ENCODE assay signal across 9 cellular contexts in genomic region chr10:80154978-80155695, GRCh38. TPM values are rescaled to one million over a fixed set of nuclear protein-coding genes. Genes with fewer than 3 reads are reported as not detected.
A peak's percentile ranks its signal among the peaks of the same experiment; 100 is the strongest.
DNase-seq lines count a peak whose midpoint lies in the region; ATAC-seq and TF ChIP-seq lines count a peak whose summit lies in the region.
"Had no signal": no experiment of that assay in that cellular context is flagged by ENCODE, and none has a peak within 500 bp of the region (broad histone marks: within the 10 kb centered on the region; RNA-seq: fewer than 3 reads in every experiment).

No MANE protein-coding gene starts in this region.

- no peak overlapping the region for H2AFZ ChIP-seq in OCI-LY7 (ENCODE audit: low read length)
- H2AFZ ChIP-seq: GM23338 had no signal

- ATAC-seq in body of pancreas (no peak), GM21360 (IDR thresholded peaks at IDR 0.05; ENCODE audit: unreplicated experiment) (no peak)
- ATAC-seq: GM23338 had no signal

- no peaks in the 10 kb centered on the region for H4K20me1 ChIP-seq in OCI-LY7 (ENCODE audit: insufficient read depth, low read length)

- CTCF ChIA-PET in OCI-LY7 (lab: Charles Lee; ENCODE audit: unreplicated experiment) = no interaction called here

- peaks cover 100% of the 10 kb centered on the region for H3K36me3 ChIP-seq in neutrophil
- H3K36me3 ChIP-seq in OCI-LY7 (ENCODE audit: insufficient read depth, low read length) = peaks cover 81% of the 10 kb centered on the region
- peaks cover 0 to 42% of the 10 kb centered on the region in 2 donors for H3K36me3 ChIP-seq in body of pancreas (replicated peaks in 1 of 2; ENCODE audit: insufficient read depth in 1 of 2, low read depth in 2 of 2)

- 81 to 88% methylated on average over 10 of the region's 10 CpGs for WGBS in body of pancreas, 2 donors

- intact Hi-C loops in OCI-LY7 (cut with micrococcal nuclease; ENCODE audit: unreplicated experiment) (no loop called here), body of pancreas (cut with DNase I) (no loop called here)

- POLR2A ChIA-PET in OCI-LY7 (lab: Charles Lee) = no interaction called here

- H3K27me3 ChIP-seq in neutrophil (no peaks in the 10 kb centered on the region), body of pancreas (no peaks in the 10 kb centered on the region)

- H3K9me3 ChIP-seq in neutrophil = no peaks in the 10 kb centered on the region
- H3K9me3 ChIP-seq in OCI-LY7 (ENCODE audit: low read length) = no peaks in the 10 kb centered on the region
- H3K9me3 ChIP-seq in body of pancreas = no peaks in the 10 kb centered on the region

- no peak overlapping the region for H3K4me3 ChIP-seq in neutrophil (ENCODE audit: low read depth in 1 of 2, low read length in 1 of 2)
- H3K4me3 ChIP-seq in OCI-LY7 (ENCODE audit: low read depth, low read length, poor library complexity, severe bottlenecking) = no peak overlapping the region
- no peak overlapping the region for H3K4me3 ChIP-seq in body of pancreas
- H3K4me3 ChIP-seq: GM23338 had no signal

- H3K79me2 ChIP-seq in OCI-LY7 (ENCODE audit: insufficient read depth, low read depth, low read length) = no peaks in the 10 kb centered on the region

- H3K4me1 ChIP-seq in neutrophil (ENCODE audit: control insufficient read depth in 1 of 2, insufficient read depth in 1 of 2, low read depth in 1 of 2, low read length in 1 of 2) = no peaks in the 10 kb centered on the region
- H3K4me1 ChIP-seq in OCI-LY7 (ENCODE audit: insufficient read depth, low read length, poor library complexity, severe bottlenecking) = no peaks in the 10 kb centered on the region
- H3K4me1 ChIP-seq in body of pancreas = no peaks in the 10 kb centered on the region

- H3K27ac ChIP-seq in neutrophil = peak overlapping the region; percentile 20
- no peak overlapping the region for H3K27ac ChIP-seq in OCI-LY7 (ENCODE audit: low read depth, low read length, poor library complexity, severe bottlenecking)
- H3K27ac ChIP-seq in body of pancreas = peak overlapping the region in 1 of 4 donors; percentile 17

- no peak overlapping the region for H3K4me2 ChIP-seq in OCI-LY7 (ENCODE audit: low read length)
- H3K4me2 ChIP-seq: GM23338 had no signal

- no TSS peak for BruUV-seq in OCI-LY7 (replicated peaks; lab: Mats Ljungman, UMichigan)

- peak; percentile 90 for DNase-seq in AG08395 (ENCODE audit: low spot score)
- peak; percentile 78 for DNase-seq in LHCN-M2 (ENCODE audit: low read depth)
- DNase-seq in dedifferentiated amniotic fluid mesenchymal stem cell (ENCODE audit: extremely low spot score) = peak; percentile 94
- DNase-seq in OCI-LY7 (ENCODE audit: low spot score) = no peak
- no peak for DNase-seq in body of pancreas
- no peak for DNase-seq in C1 segment of cervical spinal cord (lab: John Stamatoyannopoulos, UW)

- no peak for TF ChIP-seq POLR2A in body of pancreas (IDR thresholded peaks at IDR 0.05)

- no peak for TF ChIP-seq CTCF in neutrophil (IDR thresholded peaks at IDR 0.05)
- no peak for TF ChIP-seq CTCF in OCI-LY7 (conservative IDR thresholded peaks at IDR 0.05; ENCODE audit: low read length)
- TF ChIP-seq CTCF in body of pancreas (IDR thresholded peaks at IDR 0.05) = no peak

- no peaks in the 10 kb centered on the region for H3K9me2 ChIP-seq in OCI-LY7 (ENCODE audit: insufficient read depth, low read length)

RNA-seq across cellular contexts. Expression of gene PLAC9, which starts 22.6 kb away (rescaled TPM):
- total RNA-seq in LHCN-M2 (2014; rRNA removed) (not detected in 2 replicates), OCI-LY7 (2022) (not detected in 2 replicates), body of pancreas (10 to 100 TPM in 1 of 2 donors, 1 to 10 TPM in 1; 6.5 to 39.9 TPM)
- polyA plus RNA-seq in LHCN-M2 (2012) = 0.80 TPM
- not detected in 2 replicates for total RNA-seq in OCI-LY7 (2014; rRNA removed; shearing (Covaris generic))

RNA-seq across cellular contexts. Expression of gene ANXA11, which starts 50.2 kb away (rescaled TPM):
- total RNA-seq in LHCN-M2 (2014; rRNA removed) (55.9 and 84.7 TPM in 2 replicates), OCI-LY7 (2022) (164 and 199 TPM in 2 replicates), body of pancreas (10 to 100 TPM; 68.2 to 71.9 TPM)
- 210 TPM for polyA plus RNA-seq in LHCN-M2 (2012)
- total RNA-seq in OCI-LY7 (2014; rRNA removed; shearing (Covaris generic)) = 87.8 and 93.9 TPM in 2 replicates

Comparison
In these comparisons a context has a peak if more than half of its experiments do, and no peak if none do; other contexts are left out.
1. DNase-seq: peak in AG08395 (single experiment), LHCN-M2 (single experiment) and dedifferentiated amniotic fluid mesenchymal stem cell (single experiment); none in OCI-LY7 (single experiment), body of pancreas (0 of 4) and C1 segment of cervical spinal cord (0 of 14).